Comparison of ENCODE assay signal across 32 cellular contexts in the genomic region with DNA sequence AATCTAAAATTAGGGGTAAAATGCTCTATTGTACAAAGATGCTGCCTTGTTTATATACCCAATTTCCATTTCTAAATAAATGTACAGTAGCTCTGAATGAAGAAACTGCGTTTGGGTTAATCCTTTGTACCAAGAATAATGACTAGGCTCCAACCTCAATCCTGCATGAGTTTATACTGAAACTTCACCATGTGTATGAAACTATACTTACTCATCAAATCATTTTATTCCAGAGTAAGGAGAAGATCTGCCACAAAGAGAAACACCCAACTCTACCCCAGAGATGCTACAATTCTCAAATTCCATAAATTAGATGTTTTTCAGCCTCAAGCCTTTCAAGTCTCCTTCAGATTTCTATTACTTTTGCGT. TPM values are rescaled to one million over a fixed set of nuclear protein-coding genes. Genes with fewer than 3 reads are reported as not detected.
DNase-seq lines count a peak whose midpoint lies in the region; ATAC-seq and TF ChIP-seq lines count a peak whose summit lies in the region.
"Had no signal": no experiment of that assay in that cellular context is flagged by ENCODE, and none has a peak within 500 bp of the region (broad histone marks: within the 10 kb centered on the region; RNA-seq: fewer than 3 reads in every experiment).

No MANE protein-coding gene starts in this region.

- H3K9ac ChIP-seq in colonic mucosa (ENCODE audit: low read depth in 2 of 2, low read length in 2 of 2), result no peak overlapping the region

- H3K4me3 Mint-ChIP-seq in HFFc6 (peak overlapping the region; percentile 81), chondrocyte (ENCODE audit: unreplicated experiment) (no peak overlapping the region)
- H3K4me3 Mint-ChIP-seq: neural crest cell had no signal

- H3K9me3 ChIP-seq in A673 (ENCODE audit: low read depth, low read length, poor library complexity, severe bottlenecking) (no peaks in the 10 kb centered on the region), osteoblast (ENCODE audit: low read depth, low read length) (no peaks in the 10 kb centered on the region), colonic mucosa (no peaks in the 10 kb centered on the region)
- H3K9me3 ChIP-seq: HAP-1, heart left ventricle, transverse colon had no signal

- intact Hi-C loops in A673 (cut with micrococcal nuclease; ENCODE audit: unreplicated experiment) (loop anchor here (5.0 kb wide), 2 partner anchors 990 to 1535 kb away; no protein-coding TSS in a partner anchor), colonic mucosa (cut with DNase I) (no loop called here)

- DNase-seq in A673 (ENCODE audit: low spot score) (no peak), HFFc6 (no peak), chondrocyte (ENCODE audit: low spot score) (no peak), osteoblast (ENCODE audit: insufficient read length, low spot score, missing footprints) (no peak), colonic mucosa (no peak), omental fat pad (ENCODE audit: low spot score) (no peak), RKO (ENCODE audit: low spot score) (no peak)
- DNase-seq: activated CD4-positive, alpha-beta T cell treated with anti-CD3 and anti-CD28 coated beads for 48 hours; activated CD8-positive, alpha-beta memory T cell treated with anti-CD3 and anti-CD28 coated beads for 24 hours; activated T-cell treated with anti-CD3 and anti-CD28 coated beads for 4 hours; C1 segment of cervical spinal cord; effector CD8-positive, alpha-beta T cell; erythroblast; heart left ventricle; Kasumi-1; MV-4-11; NCI-H1436 treated with DMSO at 0.1 percent for 48 hours; NCI-H226; NCI-H526 treated with DMSO at 0.1 percent for 48 hours; NK-92 treated with Interleukin-12 subunit alpha and Interleukin-12 subunit beta, amount 100 ng/mL, for 24 hours; right cardiac atrium; SIG-M5; stimulated activated CD4-positive, alpha-beta T cell treated with anti-CD3 and anti-CD28 coated beads, Interleukin-12 subunit alpha, Interleukin-12 subunit beta, amount 100 ng/mL, for 4 hours; stimulated activated CD4-positive, alpha-beta T cell treated with anti-CD3 and anti-CD28 coated beads, Interleukin-4, amount 100 ng/mL, for 1 hour; transverse colon had no signal

- CTCF ChIA-PET in A673 (lab: Charles Lee), result no interaction called here

- no peak overlapping the region for H3K4me3 ChIP-seq in A673 (ENCODE audit: low read depth, low read length, poor library complexity, severe bottlenecking)
- no peak overlapping the region for H3K4me3 ChIP-seq in osteoblast (ENCODE audit: insufficient read depth, low read length)
- no peak overlapping the region for H3K4me3 ChIP-seq in colonic mucosa
- H3K4me3 ChIP-seq: GM12878, HAP-1, heart left ventricle, lung, transverse colon had no signal

- no peaks in the 10 kb centered on the region for H4K20me1 ChIP-seq in osteoblast (ENCODE audit: insufficient read depth, low read length)

- peak overlapping the region; percentile 67 for H3K27ac ChIP-seq in A673 (ENCODE audit: low read depth, low read length, poor library complexity, severe bottlenecking)
- peak overlapping the region; percentile 98 for H3K27ac ChIP-seq in osteoblast (ENCODE audit: low read depth, low read length)
- H3K27ac ChIP-seq in colonic mucosa, result no peak overlapping the region

- H3K36me3 ChIP-seq in A673 (ENCODE audit: insufficient read depth, low read length, poor library complexity, severe bottlenecking) (no peaks in the 10 kb centered on the region), osteoblast (ENCODE audit: insufficient read depth, low read length) (no peaks in the 10 kb centered on the region), colonic mucosa (no peaks in the 10 kb centered on the region)
- H3K36me3 ChIP-seq: HAP-1, heart left ventricle, transverse colon had no signal

- H3K4me1 Mint-ChIP-seq in HFFc6 (ENCODE audit: low read depth) (peaks cover 92% of the 10 kb centered on the region), chondrocyte (ENCODE audit: low read depth) (peaks cover 40% of the 10 kb centered on the region)

- H2AFZ ChIP-seq in osteoblast (ENCODE audit: low read length), result no peak overlapping the region

- H3K27ac Mint-ChIP-seq in HFFc6 (peak overlapping the region; percentile 99), chondrocyte (ENCODE audit: unreplicated experiment) (peak overlapping the region; percentile 5)
- H3K27ac Mint-ChIP-seq: activated naive CD4-positive, alpha-beta T cell treated with anti-CD3 and anti-CD28 coated beads, Interleukin-2, amount 50 U/mL, for 72 hours had no signal

- POLR2A ChIA-PET in A673 (lab: Charles Lee; ENCODE audit: low non-redundant PET), result no interaction called here

- no peaks in the 10 kb centered on the region for H3K27me3 Mint-ChIP-seq in HFFc6 (ENCODE audit: insufficient read depth)
- H3K27me3 Mint-ChIP-seq in chondrocyte (ENCODE audit: low read depth), result no peaks in the 10 kb centered on the region

- no TSS peak for BruUV-seq in A673 (replicated peaks; lab: Mats Ljungman, UMichigan)

- H3K79me2 ChIP-seq in osteoblast (ENCODE audit: insufficient read depth, low read length), result no peaks in the 10 kb centered on the region

- H3K36me3 Mint-ChIP-seq in HFFc6 (ENCODE audit: low read depth) (peaks cover 13% of the 10 kb centered on the region; the same call in 1 of the 2 replicates), chondrocyte (ENCODE audit: low read depth) (no peaks in the 10 kb centered on the region)
- H3K36me3 Mint-ChIP-seq: activated naive CD4-positive, alpha-beta T cell treated with anti-CD3 and anti-CD28 coated beads, Interleukin-2, amount 50 U/mL, for 72 hours had no signal

- TF ChIP-seq CTCF in A673 (conservative IDR thresholded peaks at IDR 0.05; ENCODE audit: low read depth, low read length) (no peak), HFFc6 (IDR thresholded peaks at IDR 0.05) (no peak), chondrocyte (IDR thresholded peaks at IDR 0.05) (no peak), osteoblast (IDR thresholded peaks at IDR 0.05; ENCODE audit: extremely low read depth, low read depth, low read length) (no peak), colonic mucosa (IDR thresholded peaks at IDR 0.05) (no peak), omental fat pad (IDR thresholded peaks at IDR 0.05) (no peak)

- peak overlapping the region; percentile 68 for H3K4me2 ChIP-seq in osteoblast (ENCODE audit: insufficient read depth, low read length)

- H3K27me3 ChIP-seq in A673 (replicated peaks; ENCODE audit: insufficient read depth, low read depth, low read length, poor library complexity) (no peaks in the 10 kb centered on the region), osteoblast (ENCODE audit: insufficient read depth, low read length) (no peaks in the 10 kb centered on the region), colonic mucosa (no peaks in the 10 kb centered on the region)
- H3K27me3 ChIP-seq: heart left ventricle, transverse colon had no signal

- H3K9me3 Mint-ChIP-seq in HFFc6 (no peaks in the 10 kb centered on the region), chondrocyte (ENCODE audit: low read depth) (no peaks in the 10 kb centered on the region)
- H3K9me3 Mint-ChIP-seq: activated naive CD4-positive, alpha-beta T cell treated with anti-CD3 and anti-CD28 coated beads, Interleukin-2, amount 50 U/mL, for 72 hours; neural crest cell had no signal

- ATAC-seq in omental fat pad (ENCODE audit: low FRiP score) (no peak), GM18502 (IDR thresholded peaks at IDR 0.05; ENCODE audit: poor library complexity, unreplicated experiment) (no peak)
- ATAC-seq: activated naive CD4-positive, alpha-beta T cell treated with anti-CD3 and anti-CD28 coated beads, Interleukin-2, amount 50 U/mL, for 72 hours; GM12878; HepG2 had no signal

- H3K4me1 ChIP-seq in A673 (ENCODE audit: insufficient read depth, low read length, poor library complexity, severe bottlenecking) (peaks cover 53% of the 10 kb centered on the region), osteoblast (ENCODE audit: insufficient read depth, low read length) (peaks cover 36% of the 10 kb centered on the region), colonic mucosa (no peaks in the 10 kb centered on the region)
- H3K4me1 ChIP-seq: HAP-1 had no signal

RNA-seq across cellular contexts. Expression of a gene that starts 53.8 kb away (rescaled TPM):
- 10.8 and 11.3 TPM in 2 replicates for total RNA-seq in A673 (2021)
- total RNA-seq in HFFc6 (2021; fragmentation: NEBNext Ultra II Directional; extraction: Animal tissue kit (Norgen Biotek cat#: 25700)), result 1 to 10 TPM in 3 of 6 experiments, under 1 TPM in 2, not detected in 1; 0.59 to 1.5 (median 1.1) TPM
- 4.1 to 5.3 TPM (median 4.9 TPM) in 3 replicates for total RNA-seq in chondrocyte
- 15.6 and 17.7 TPM in 2 replicates for total RNA-seq in osteoblast
- 10 to 100 TPM in 1 of 2 donors, 1 to 10 TPM in 1; 8.6 to 16.3 TPM for total RNA-seq in colonic mucosa
- total RNA-seq in omental fat pad, result 10 to 100 TPM in 1 of 4 donors, 1 to 10 TPM in 3; 7.2 to 26.8 (median 8.9) TPM
- total RNA-seq: GM12878, HepG2 had no signal
